In genomic region chr3:149790265-149790664, GRCh38 we compare ENCODE assay signal across 21 cellular contexts. TPM values are rescaled to one million over a fixed set of nuclear protein-coding genes. Genes with fewer than 3 reads are reported as not detected.
DNase-seq lines count a peak whose midpoint lies in the region; ATAC-seq and TF ChIP-seq lines count a peak whose summit lies in the region.
"Had no signal": no experiment of that assay in that cellular context is flagged by ENCODE, and none has a peak within 500 bp of the region (broad histone marks: within the 10 kb centered on the region; RNA-seq: fewer than 3 reads in every experiment).

No MANE protein-coding gene starts in this region.

- no peak overlapping the region for H3K4me3 Mint-ChIP-seq in neural progenitor cell
- H3K4me3 Mint-ChIP-seq: naive thymus-derived CD4-positive, alpha-beta T cell had no signal

- TF ChIP-seq CTCF in neural progenitor cell (IDR thresholded peaks at IDR 0.05): no peak
- TF ChIP-seq CTCF in prostate gland (IDR thresholded peaks at IDR 0.05): no peak

- peak overlapping the region; percentile 47 for H2AFZ ChIP-seq in neural progenitor cell (replicated peaks)

- no peak for ATAC-seq in HG03565 (IDR thresholded peaks at IDR 0.05; ENCODE audit: unreplicated experiment)
- ATAC-seq: activated CD4-positive, CD25-positive, alpha-beta regulatory T cell treated with anti-CD3 and anti-CD28 coated beads, Interleukin-2, amount 50 U/mL, for 24 hours; naive thymus-derived CD4-positive, alpha-beta T cell had no signal

- no peaks in the 10 kb centered on the region for H3K79me2 ChIP-seq in neural progenitor cell (ENCODE audit: low read depth)

- H4K20me1 ChIP-seq in neural progenitor cell (ENCODE audit: low read depth): no peaks in the 10 kb centered on the region

- H3K4me3 ChIP-seq in MG63 (no peak overlapping the region), neural progenitor cell (no peak overlapping the region), prostate gland (no peak overlapping the region)
- H3K4me3 ChIP-seq: lung, thyroid gland had no signal

- no peaks in the 10 kb centered on the region for H3K9me3 ChIP-seq in MG63
- no peaks in the 10 kb centered on the region for H3K9me3 ChIP-seq in neural progenitor cell (ENCODE audit: low read depth)
- H3K9me3 ChIP-seq in prostate gland: no peaks in the 10 kb centered on the region
- H3K9me3 ChIP-seq: thyroid gland had no signal

- intact Hi-C loops in prostate gland (cut with DNase I): no loop called here

- no peaks in the 10 kb centered on the region for H3K4me1 ChIP-seq in neural progenitor cell
- H3K4me1 ChIP-seq in prostate gland (replicated peaks): no peaks in the 10 kb centered on the region
- H3K4me1 ChIP-seq: thyroid gland had no signal

- H3K27ac ChIP-seq in epithelial cell of prostate: peak overlapping the region; percentile 59
- no peak overlapping the region for H3K27ac ChIP-seq in neural progenitor cell
- no peak overlapping the region for H3K27ac ChIP-seq in prostate gland
- H3K27ac ChIP-seq: thyroid gland had no signal

- WGBS in prostate gland: 60% methylated on average over 2 of the region's 2 CpGs

- H3K27me3 ChIP-seq in MG63: no peaks in the 10 kb centered on the region
- no peaks in the 10 kb centered on the region for H3K27me3 ChIP-seq in neural progenitor cell
- no peaks in the 10 kb centered on the region for H3K27me3 ChIP-seq in prostate gland (replicated peaks; ENCODE audit: insufficient read depth)
- H3K27me3 ChIP-seq: thyroid gland had no signal

- H3K9ac ChIP-seq in neural progenitor cell: no peak overlapping the region

- H3K36me3 Mint-ChIP-seq in neural progenitor cell: no peaks in the 10 kb centered on the region
- H3K36me3 Mint-ChIP-seq: naive thymus-derived CD4-positive, alpha-beta T cell had no signal

- H3F3A ChIP-seq in neural progenitor cell (ENCODE audit: low read depth): no peaks in the 10 kb centered on the region

- no peak overlapping the region for H3K27ac Mint-ChIP-seq in neural progenitor cell
- H3K27ac Mint-ChIP-seq: naive thymus-derived CD4-positive, alpha-beta T cell had no signal

- no peak for TF ChIP-seq POLR2A in prostate gland (IDR thresholded peaks at IDR 0.05)

- peaks cover 6% of the 10 kb centered on the region for H3K9me3 Mint-ChIP-seq in neural progenitor cell

- H3K27me3 Mint-ChIP-seq in neural progenitor cell (ENCODE audit: insufficient read depth, low read depth): no peaks in the 10 kb centered on the region

- H3K36me3 ChIP-seq in MG63 (no peaks in the 10 kb centered on the region), neural progenitor cell (no peaks in the 10 kb centered on the region), prostate gland (no peaks in the 10 kb centered on the region)
- H3K36me3 ChIP-seq: thyroid gland had no signal

- no peak overlapping the region for H3K4me2 ChIP-seq in neural progenitor cell

- peak; percentile 80 for DNase-seq in EL
- peak; percentile 18 for DNase-seq in MG63
- DNase-seq in epithelial cell of prostate (ENCODE audit: low read depth, low spot score): no peak
- no peak for DNase-seq in neural progenitor cell (ENCODE audit: low spot score)
- no peak for DNase-seq in prostate gland (ENCODE audit: low spot score)
- no peak for DNase-seq in activated T-cell treated with anti-CD3 and anti-CD28 coated beads, Interleukin-2, amount 50 U/mL, for 48 hours
- no peak for DNase-seq in activated CD8-positive, alpha-beta memory T cell treated with anti-CD3 and anti-CD28 coated beads for 24 hours
- DNase-seq: activated effector memory CD4-positive, alpha-beta T cell treated with Interleukin-2 at 50 U/mL for 16 hours; aorta; DMS53; naive thymus-derived CD4-positive, alpha-beta T cell; NCI-H1694; NCI-H446; Right ventricle myocardium superior; T-helper 2 cell; thyroid gland had no signal

- H3K4me1 Mint-ChIP-seq in neural progenitor cell: peaks cover 2% of the 10 kb centered on the region
- H3K4me1 Mint-ChIP-seq: naive thymus-derived CD4-positive, alpha-beta T cell had no signal

RNA-seq across cellular contexts. Expression of gene ANKUB1, which starts 2.1 kb away (rescaled TPM):
- total RNA-seq in MG63 (2014; rRNA removed; shearing (Covaris generic); ENCODE audit: low replicate concordance): not detected in 2 replicates
- total RNA-seq in neural progenitor cell (ENCODE audit: low replicate concordance) (not detected in 2 replicates), prostate gland (not detected)
- total RNA-seq: aorta; chondrocyte; HT-29; naive thymus-derived CD4-positive, alpha-beta T cell; Right ventricle myocardium superior; thyroid gland had no signal

RNA-seq across cellular contexts. Expression of gene RNF13, which starts 22.8 kb away (rescaled TPM):
- total RNA-seq in MG63 (2014; rRNA removed; shearing (Covaris generic); ENCODE audit: low replicate concordance): 56.9 and 72.6 TPM in 2 replicates
- 23.2 and 45.2 TPM in 2 replicates for total RNA-seq in neural progenitor cell (ENCODE audit: low replicate concordance)
- 100 to 1,000 TPM in 1 of 2 donors, 10 to 100 TPM in 1; 77.3 to 105 TPM for total RNA-seq in prostate gland

RNA-seq across cellular contexts. Expression of gene COMMD2, which starts 38.0 kb away (rescaled TPM):
- 53.3 and 86.3 TPM in 2 replicates for total RNA-seq in MG63 (2014; rRNA removed; shearing (Covaris generic); ENCODE audit: low replicate concordance)
- 46.8 and 110 TPM in 2 replicates for total RNA-seq in neural progenitor cell (ENCODE audit: low replicate concordance)
- 10 to 100 TPM; 21.6 to 26.9 TPM for total RNA-seq in prostate gland

Comparison
In these comparisons a context has a peak if more than half of its experiments do, and no peak if none do; other contexts are left out.
1. DNase-seq: peak in EL (single experiment) and MG63 (single experiment); none in epithelial cell of prostate (single experiment), neural progenitor cell (single experiment), prostate gland (single experiment), activated T-cell treated with anti-CD3 and anti-CD28 coated beads, Interleukin-2, amount 50 U/mL, for 48 hours (0 of 2) and activated CD8-positive, alpha-beta memory T cell treated with anti-CD3 and anti-CD28 coated beads for 24 hours (single experiment).